8 cellular contexts compared by ENCODE assay signal in the genomic region with DNA sequence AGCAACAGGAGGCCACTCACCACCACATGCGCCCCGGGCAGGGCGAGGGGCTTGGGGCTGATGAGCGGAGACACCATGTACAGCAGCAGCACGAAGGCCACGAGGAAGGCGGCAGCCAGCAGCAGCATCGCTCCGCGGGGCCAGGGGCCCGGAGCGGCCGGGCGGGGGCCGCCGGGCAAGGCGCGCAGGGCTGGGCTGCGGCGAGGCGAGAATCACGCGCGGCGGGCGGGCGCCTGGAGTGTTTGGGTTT. TPM values are rescaled to one million over a fixed set of nuclear protein-coding genes. Genes with fewer than 3 reads are reported as not detected.
A peak's percentile ranks its signal among the peaks of the same experiment; 100 is the strongest.
DNase-seq lines count a peak whose midpoint lies in the region; ATAC-seq and TF ChIP-seq lines count a peak whose summit lies in the region.

A gene with protein sequence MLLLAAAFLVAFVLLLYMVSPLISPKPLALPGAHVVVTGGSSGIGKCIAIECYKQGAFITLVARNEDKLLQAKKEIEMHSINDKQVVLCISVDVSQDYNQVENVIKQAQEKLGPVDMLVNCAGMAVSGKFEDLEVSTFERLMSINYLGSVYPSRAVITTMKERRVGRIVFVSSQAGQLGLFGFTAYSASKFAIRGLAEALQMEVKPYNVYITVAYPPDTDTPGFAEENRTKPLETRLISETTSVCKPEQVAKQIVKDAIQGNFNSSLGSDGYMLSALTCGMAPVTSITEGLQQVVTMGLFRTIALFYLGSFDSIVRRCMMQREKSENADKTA (minus strand): TSS at position 216 of the 250 bp plus-strand sequence. CDS start 88 bp downstream, at position 128.

- H2BK20ac ChIP-seq in H9 (ENCODE audit: low read depth, low read length, poor library complexity, severe bottlenecking) = no peak within 1 kb of the TSS

- H4K91ac ChIP-seq in H9 (ENCODE audit: insufficient read length, low read depth, low read length) = no peak within 1 kb of the TSS

- H3K27ac ChIP-seq in H9 (ENCODE audit: insufficient read length, low read depth, low read length) (no peak within 1 kb of the TSS), heart right ventricle (peak within 1 kb of the TSS; percentile 94 to 99 (median 98))

- no peaks in the 10 kb centered on the region; the same call in 1 of the 2 replicates for H3K79me2 ChIP-seq in H9 (ENCODE audit: insufficient read depth, low read length)

- no peak within 1 kb of the TSS for H4K8ac ChIP-seq in H9 (replicated peaks; ENCODE audit: insufficient read length, low read depth, low read length)

- WGBS in H9 (ENCODE audit: extremely low coverage, insufficient read length, low lambda C conversion rate) = no CpG with 5 or more reads among the region's 27 CpGs
- WGBS in heart right ventricle, 2 donors = 0 to 1% methylated on average over 1 to 27 of the region's 27 CpGs

- H3K9ac ChIP-seq in H9 (ENCODE audit: extremely low read depth, insufficient read length, low read length) = peak within 1 kb of the TSS; percentile 66

- H2BK12ac ChIP-seq in H9 (ENCODE audit: insufficient read length, low read depth, low read length) = no peak within 1 kb of the TSS

- no peak within 1 kb of the TSS for H4K5ac ChIP-seq in H9 (ENCODE audit: insufficient read length, low read depth, low read length)

- peaks cover 4% of the 10 kb centered on the region for H3K23me2 ChIP-seq in H9 (ENCODE audit: insufficient read length, low read depth, low read length, poor library complexity, severe bottlenecking)

- no peaks in the 10 kb centered on the region for H3K27me3 Mint-ChIP-seq in H9 (ENCODE audit: low read depth)
- no peaks in the 10 kb centered on the region for H3K27me3 Mint-ChIP-seq in activated CD8-positive, alpha-beta T cell treated with anti-CD3 and anti-CD28 coated beads for 36 hours

- peak within 1 kb of the TSS; percentile 86 to 90 for H3K4me3 Mint-ChIP-seq in H9
- peak within 1 kb of the TSS; percentile 81 for H3K4me3 Mint-ChIP-seq in activated CD8-positive, alpha-beta T cell treated with anti-CD3 and anti-CD28 coated beads for 36 hours

- intact Hi-C loops in activated CD8-positive, alpha-beta T cell treated with anti-CD3 and anti-CD28 coated beads for 36 hours (cut with micrococcal nuclease) = loop anchor here (5.0 kb wide), 1 partner anchor 55 kb away; a partner anchor contains a TSS
- intact Hi-C loops in heart right ventricle (cut with DNase I) = loop anchor here in 7 of 10 donors (1.0 to 10.0 kb wide), 6 partner anchors 35 to 652 kb away; a partner anchor contains a TSS

- DNase-seq in H9 (no peak), heart right ventricle (no peak), retinal pigment epithelial cell (ENCODE audit: low read depth) (no peak), NCI-H2029 treated with DMSO at 0.1 percent for 48 hours (lab: John Stamatoyannopoulos, UW) (no peak)
- DNase-seq in activated CD8-positive, alpha-beta T cell treated with anti-CD3 and anti-CD28 coated beads for 36 hours = no peak

- peak within 1 kb of the TSS; percentile 81 to 97 (median 90) for H3K4me3 ChIP-seq in heart right ventricle
- H3K4me3 ChIP-seq in retinal pigment epithelial cell (ENCODE audit: low read length) = peak within 1 kb of the TSS; percentile 80

- H3K4me1 ChIP-seq in H9 (ENCODE audit: insufficient read depth, low read length) (no peaks in the 10 kb centered on the region), heart right ventricle (peaks cover 3 to 36% (median 13%) of the 10 kb centered on the region in 9 donors)

- POLR2A ChIA-PET in activated CD8-positive, alpha-beta T cell treated with anti-CD3 and anti-CD28 coated beads for 36 hours (lab: Charles Lee) = interaction anchor here (1.4 kb wide), 1 partner anchor 55 kb away, joined by 5 read pairs; a partner anchor contains a TSS

- H3K4me2 ChIP-seq in H9 (ENCODE audit: insufficient read depth, insufficient read length, low read length) = peak within 1 kb of the TSS; percentile 83

- no peak for ATAC-seq in activated CD8-positive, alpha-beta T cell treated with anti-CD3 and anti-CD28 coated beads for 36 hours
- ATAC-seq in heart right ventricle = no peak
- no peak for ATAC-seq in HG03571 (IDR thresholded peaks at IDR 0.05; ENCODE audit: unreplicated experiment)
- no peak for ATAC-seq in GM21381 (IDR thresholded peaks at IDR 0.05; ENCODE audit: unreplicated experiment)
- no peak for ATAC-seq in HG03354 (IDR thresholded peaks at IDR 0.05; ENCODE audit: poor library complexity, severe bottlenecking, unreplicated experiment)

- H3K4ac ChIP-seq in H9 (ENCODE audit: low read depth, low read length) = no peak within 1 kb of the TSS

- H3K36me3 ChIP-seq in heart right ventricle = peaks cover 0 to 11% (median 8%) of the 10 kb centered on the region in 9 donors

- no peak within 1 kb of the TSS for H3K23ac ChIP-seq in H9 (ENCODE audit: insufficient read length, low read depth, low read length)

- no peak within 1 kb of the TSS for H3K56ac ChIP-seq in H9 (ENCODE audit: insufficient read length, low read depth, low read length)

- H3K79me1 ChIP-seq in H9 (ENCODE audit: insufficient read depth, low read depth, low read length, poor library complexity, severe bottlenecking) = no peaks in the 10 kb centered on the region

- peaks cover 11 to 12% of the 10 kb centered on the region in 2 experiments for H3K9me3 Mint-ChIP-seq in H9
- peaks cover 23% of the 10 kb centered on the region for H3K9me3 Mint-ChIP-seq in activated CD8-positive, alpha-beta T cell treated with anti-CD3 and anti-CD28 coated beads for 36 hours

- H4K20me1 ChIP-seq in H9 (ENCODE audit: control insufficient read depth, insufficient read depth, insufficient read length) = peaks cover 2% of the 10 kb centered on the region

- H3K27me3 ChIP-seq in H9 (ENCODE audit: insufficient read depth, low read length) = no peaks in the 10 kb centered on the region
- H3K27me3 ChIP-seq in heart right ventricle = no peaks in the 10 kb centered on the region

- peak within 1 kb of the TSS; percentile 55 to 89 (median 59); a peak in 5 of 7 replicates for H3K27ac Mint-ChIP-seq in H9
- H3K27ac Mint-ChIP-seq in activated CD8-positive, alpha-beta T cell treated with anti-CD3 and anti-CD28 coated beads for 36 hours = peak within 1 kb of the TSS; percentile 86

- no peak within 1 kb of the TSS for H2AK5ac ChIP-seq in H9 (ENCODE audit: insufficient read length, low read length)

- H3K14ac ChIP-seq in H9 (ENCODE audit: insufficient read depth, low read length) = peak within 1 kb of the TSS; percentile 78

- no peak within 1 kb of the TSS for H2BK120ac ChIP-seq in H9 (ENCODE audit: low read depth, low read length, poor library complexity, severe bottlenecking)

- no peak within 1 kb of the TSS for H2BK5ac ChIP-seq in H9 (ENCODE audit: insufficient read length, low read length)

- no peak within 1 kb of the TSS for H2BK15ac ChIP-seq in H9 (ENCODE audit: low read depth, low read length)

- H3K36me3 Mint-ChIP-seq in H9 (ENCODE audit: insufficient read depth in 1 of 3, low read depth in 3 of 3) = peaks cover 13 to 31% (median 22%) of the 10 kb centered on the region in 3 experiments
- H3K36me3 Mint-ChIP-seq in activated CD8-positive, alpha-beta T cell treated with anti-CD3 and anti-CD28 coated beads for 36 hours (ENCODE audit: low read depth) = peaks cover 24% of the 10 kb centered on the region

- TF ChIP-seq CTCF in H9 (conservative IDR thresholded peaks at IDR 0.05) = no peak
- TF ChIP-seq CTCF in activated CD8-positive, alpha-beta T cell treated with anti-CD3 and anti-CD28 coated beads for 36 hours (IDR thresholded peaks at IDR 0.05) = no peak
- no peak for TF ChIP-seq CTCF in heart right ventricle (IDR thresholded peaks at IDR 0.05)
- no peak for TF ChIP-seq CTCF in retinal pigment epithelial cell (conservative IDR thresholded peaks at IDR 0.05; ENCODE audit: low read depth, low read length)

- CTCF ChIA-PET in activated CD8-positive, alpha-beta T cell treated with anti-CD3 and anti-CD28 coated beads for 36 hours (lab: Charles Lee) = interaction anchor here (1.0 to 2.3 kb wide), 4 partner anchors 9 to 350 kb away, joined by 3 to 8 read pairs (median 4); a partner anchor contains a TSS

- H3K9me3 ChIP-seq in H9 (ENCODE audit: control insufficient read depth, low read depth, low read length) (peaks cover 8% of the 10 kb centered on the region), heart right ventricle (peaks cover 0 to 5% (median 0%) of the 10 kb centered on the region in 11 donors)

- peaks cover 12 to 14% of the 10 kb centered on the region in 2 experiments for H3K4me1 Mint-ChIP-seq in H9
- H3K4me1 Mint-ChIP-seq in activated CD8-positive, alpha-beta T cell treated with anti-CD3 and anti-CD28 coated beads for 36 hours (ENCODE audit: low read depth) = peaks cover 29% of the 10 kb centered on the region

- H3K18ac ChIP-seq in H9 (ENCODE audit: insufficient read length, low read depth, low read length) = peak within 1 kb of the TSS; percentile 63

- no peak within 1 kb of the TSS for H2AFZ ChIP-seq in H9 (ENCODE audit: low read length)

- no peak within 1 kb of the TSS for H3T11ph ChIP-seq in H9 (ENCODE audit: low read length)

RNA-seq across cellular contexts. Expression of the gene that starts here (rescaled TPM):
- 50.0 and 58.5 TPM in 2 replicates for total RNA-seq in H9 (2021)
- 10 to 100 TPM; 53.4 TPM for total RNA-seq in activated CD8-positive, alpha-beta T cell treated with anti-CD3 and anti-CD28 coated beads for 36 hours
- total RNA-seq in heart right ventricle = 10 to 100 TPM; 28.6 to 41.6 (median 34.9) TPM
- polyA plus RNA-seq in heart right ventricle = 10 to 100 TPM in 1 of 2 donors, 1 to 10 TPM in 1; 9.4 to 21.0 TPM
